18 cellular contexts compared by ENCODE assay signal in the genomic region with DNA sequence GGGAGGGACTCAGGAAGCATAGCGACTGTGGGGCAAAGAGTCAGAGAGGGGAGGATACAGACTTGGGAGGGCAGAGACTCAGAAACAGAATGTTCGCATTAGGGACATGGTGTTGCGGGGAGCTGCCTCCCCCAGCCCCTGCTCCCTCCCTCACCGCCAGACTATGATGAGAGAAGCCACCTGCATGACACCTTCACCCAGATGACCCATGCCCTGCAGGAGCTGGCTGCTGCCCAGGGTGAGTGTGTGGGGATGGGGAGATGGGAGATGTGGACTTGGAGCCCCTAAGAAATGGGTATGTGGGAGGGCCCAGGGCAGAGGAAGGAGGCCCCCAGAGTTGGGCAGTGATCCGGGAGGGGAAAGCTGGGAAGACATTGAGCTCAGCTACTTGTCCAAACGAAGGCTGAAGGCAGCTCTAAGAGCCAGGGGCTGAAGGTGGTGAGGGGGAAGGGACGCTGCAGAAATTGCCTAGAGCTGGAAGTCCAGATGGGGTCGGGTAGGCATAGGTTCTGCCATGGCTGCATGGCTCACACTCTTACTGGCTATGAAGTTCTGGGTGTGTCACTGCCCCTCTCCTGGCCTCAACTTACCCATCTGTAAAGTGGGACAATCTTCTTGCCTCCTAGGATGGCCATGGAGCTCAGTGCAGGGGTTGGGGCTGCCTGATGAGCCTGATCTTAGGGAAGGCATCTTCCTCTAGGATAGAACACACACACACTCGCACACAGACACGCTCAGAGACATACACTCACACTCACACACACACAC. TPM values are rescaled to one million over a fixed set of nuclear protein-coding genes. Genes with fewer than 3 reads are reported as not detected.
DNase-seq lines count a peak whose midpoint lies in the region; ATAC-seq and TF ChIP-seq lines count a peak whose summit lies in the region.
"Had no signal": no experiment of that assay in that cellular context is flagged by ENCODE, and none has a peak within 500 bp of the region (broad histone marks: within the 10 kb centered on the region; RNA-seq: fewer than 3 reads in every experiment).

No MANE protein-coding gene starts in this region.

- H3K9me3 ChIP-seq in uterus: no peaks in the 10 kb centered on the region
- H3K9me3 ChIP-seq: Caco-2 had no signal

- H3K27ac Mint-ChIP-seq in activated T-cell treated with anti-CD3 and anti-CD28 coated beads, Interleukin-2, amount 50 U/mL, for 24 hours: peak overlapping the region; percentile 16
- H3K27ac Mint-ChIP-seq in brain (peak overlapping the region in 3 of 5 experiments; percentile 34 to 89 (median 88)), neural crest cell (ENCODE audit: unreplicated experiment) (no peak overlapping the region)

- H3K27ac ChIP-seq in uterus: peak overlapping the region; percentile 100
- H3K27ac ChIP-seq: GM23248 had no signal

- no peak for DNase-seq in activated T-cell treated with anti-CD3 and anti-CD28 coated beads, Interleukin-2, amount 50 U/mL, for 24 hours
- DNase-seq in activated T-cell treated with anti-CD3 and anti-CD28 coated beads, Interleukin-2, amount 50 U/mL, for 1 hour: no peak
- DNase-seq in neural crest cell (ENCODE audit: low read depth, low spot score) (no peak), uterus (no peak), NCI-H146 (lab: John Stamatoyannopoulos, UW) (no peak), GM10266 (ENCODE audit: extremely low spot score) (no peak)
- DNase-seq: C1 segment of cervical spinal cord, Caco-2, DMS53, GM23248, NCI-H187, NCI-H446 treated with DMSO at 0.1 percent for 48 hours, NCI-H774, Right ventricle myocardium superior had no signal

- no peaks in the 10 kb centered on the region for H3K9me3 Mint-ChIP-seq in activated T-cell treated with anti-CD3 and anti-CD28 coated beads, Interleukin-2, amount 50 U/mL, for 24 hours
- H3K9me3 Mint-ChIP-seq in brain (peaks cover 0 to 3% (median 0%) of the 10 kb centered on the region in 5 experiments), neural crest cell (no peaks in the 10 kb centered on the region)

- no peak overlapping the region for H3K4me3 Mint-ChIP-seq in activated T-cell treated with anti-CD3 and anti-CD28 coated beads, Interleukin-2, amount 50 U/mL, for 24 hours
- H3K4me3 Mint-ChIP-seq in brain: peak overlapping the region in 1 of 5 experiments; percentile 81
- peak overlapping the region; percentile 22 for H3K4me3 Mint-ChIP-seq in neural crest cell

- no peaks in the 10 kb centered on the region for H3K27me3 ChIP-seq in uterus

- ATAC-seq in GM18502 (IDR thresholded peaks at IDR 0.05; ENCODE audit: poor library complexity, unreplicated experiment): no peak
- ATAC-seq: Panc1 had no signal

- H3K36me3 Mint-ChIP-seq in activated T-cell treated with anti-CD3 and anti-CD28 coated beads, Interleukin-2, amount 50 U/mL, for 24 hours (ENCODE audit: low read depth): peaks cover 2% of the 10 kb centered on the region
- peaks cover 63% of the 10 kb centered on the region for H3K36me3 Mint-ChIP-seq in brain
- no peaks in the 10 kb centered on the region for H3K36me3 Mint-ChIP-seq in neural crest cell (ENCODE audit: low read depth)

- TF ChIP-seq POLR2A in uterus (IDR thresholded peaks at IDR 0.05): no peak

- peaks cover 0 to 24% of the 10 kb centered on the region in 2 donors for H3K4me1 ChIP-seq in uterus

- H3K4me1 Mint-ChIP-seq in activated T-cell treated with anti-CD3 and anti-CD28 coated beads, Interleukin-2, amount 50 U/mL, for 24 hours (ENCODE audit: low read depth): peaks cover 10% of the 10 kb centered on the region
- peaks cover 39% of the 10 kb centered on the region for H3K4me1 Mint-ChIP-seq in brain
- peaks cover 17% of the 10 kb centered on the region for H3K4me1 Mint-ChIP-seq in neural crest cell

- H3K4me3 ChIP-seq in uterus: no peak overlapping the region
- H3K4me3 ChIP-seq: GM23248 had no signal

- intact Hi-C loops in uterus (cut with DNase I; ENCODE audit: low total_unique reads): no loop called here

- TF ChIP-seq CTCF in brain (conservative IDR thresholded peaks at IDR 0.05) (no peak), neural crest cell (conservative IDR thresholded peaks at IDR 0.05) (no peak), uterus (IDR thresholded peaks at IDR 0.05) (no peak), GM10266 (IDR thresholded peaks at IDR 0.05; ENCODE audit: control insufficient read depth, insufficient read depth, low read depth, missing control alignments) (no peak)

- H3K27me3 Mint-ChIP-seq in activated T-cell treated with anti-CD3 and anti-CD28 coated beads, Interleukin-2, amount 50 U/mL, for 24 hours: no peaks in the 10 kb centered on the region
- H3K27me3 Mint-ChIP-seq in brain (peaks cover 3% of the 10 kb centered on the region), neural crest cell (ENCODE audit: low read depth) (peaks cover 14% of the 10 kb centered on the region)

- no peaks in the 10 kb centered on the region for H3K36me3 ChIP-seq in uterus

RNA-seq across cellular contexts. Expression of gene SPACA6, which starts 1.4 kb away (rescaled TPM):
- 5.9 TPM for polyA plus RNA-seq in brain (ENCODE audit: insufficient read depth, low read depth, low replicate concordance)
- total RNA-seq in neural crest cell: 3.0 and 4.2 TPM in 2 replicates
- total RNA-seq in uterus: 100 to 1,000 TPM in 1 of 4 donors, 10 to 100 TPM in 2, 1 to 10 TPM in 1; 9.7 to 112 (median 22.5) TPM

RNA-seq across cellular contexts. Expression of gene HAS1, which starts 29.3 kb away (rescaled TPM):
- 0.92 TPM for polyA plus RNA-seq in brain (ENCODE audit: insufficient read depth, low read depth, low replicate concordance)
- total RNA-seq in neural crest cell (not detected in 2 replicates), uterus (1 to 10 TPM in 1 of 4 donors, under 1 TPM in 3; 0.29 to 2.0 (median 0.70) TPM)
- total RNA-seq: A172, Caco-2 had no signal
- polyA plus RNA-seq: GM23248 had no signal

RNA-seq across cellular contexts. Expression of gene SIGLEC14, which starts 47.9 kb away (rescaled TPM):
- polyA plus RNA-seq in brain (ENCODE audit: insufficient read depth, low read depth, low replicate concordance): 0.34 TPM
- total RNA-seq in neural crest cell (not detected in 2 replicates), uterus (1 to 10 TPM in 2 of 4 donors, under 1 TPM in 1, not detected in 1; 0.69 to 3.5 (median 1.0) TPM)
- total RNA-seq: A172, Caco-2, GM23248 had no signal
- polyA plus RNA-seq: GM23248 had no signal

RNA-seq across cellular contexts. Expression of gene FPR1, which starts 57.2 kb away (rescaled TPM):
- 3.1 TPM for polyA plus RNA-seq in brain (ENCODE audit: insufficient read depth, low read depth, low replicate concordance)
- total RNA-seq in neural crest cell (not detected in 2 replicates), uterus (10 to 100 TPM in 1 of 4 donors, 1 to 10 TPM in 2, under 1 TPM in 1; 0.51 to 58.2 (median 2.1) TPM)
- total RNA-seq: A172, Caco-2, GM23248 had no signal
- polyA plus RNA-seq: GM23248 had no signal
